ENCODE assay signal across 21 cellular contexts in genomic region chr3:114556832-114557231, GRCh38.
DNase-seq lines count a peak whose midpoint lies in the region; ATAC-seq and TF ChIP-seq lines count a peak whose summit lies in the region.
"Had no signal": no experiment of that assay in that cellular context is flagged by ENCODE, and none has a peak within 500 bp of the region (broad histone marks: within the 10 kb centered on the region; RNA-seq: fewer than 3 reads in every experiment).

No MANE protein-coding gene starts in this region.

- no peak for TF ChIP-seq POLR2A in erythroblast (IDR thresholded peaks at IDR 0.05; ENCODE audit: low read length)

- CTCF ChIA-PET in WTC11 (lab: Charles Lee), result no interaction called here

- no peaks in the 10 kb centered on the region for H3K4me1 Mint-ChIP-seq in WTC11

- TF ChIP-seq CTCF in WTC11 (IDR thresholded peaks at IDR 0.05), result no peak

- ATAC-seq in WTC11 (no peak), HG03432 (IDR thresholded peaks at IDR 0.05; ENCODE audit: unreplicated experiment) (no peak)
- ATAC-seq: CD8-positive, alpha-beta T cell; Right ventricle myocardium inferior had no signal

- no peaks in the 10 kb centered on the region for H3K27me3 Mint-ChIP-seq in WTC11 (ENCODE audit: low read depth)

- no peak overlapping the region for H3K27ac Mint-ChIP-seq in WTC11
- H3K27ac Mint-ChIP-seq: CD8-positive, alpha-beta T cell; HFFc6 had no signal

- H3K9me3 Mint-ChIP-seq in WTC11, result peaks cover 4% of the 10 kb centered on the region; the same call in 1 of the 2 replicates
- H3K9me3 Mint-ChIP-seq: CD8-positive, alpha-beta T cell; HFFc6 had no signal

- peak; percentile 37 for DNase-seq in NCI-H1105 treated with DMSO at 0.1 percent for 48 hours (lab: John Stamatoyannopoulos, UW)
- no peak for DNase-seq in NCI-H1105 (lab: John Stamatoyannopoulos, UW)
- peak; percentile 58 for DNase-seq in NCI-H1048 (lab: John Stamatoyannopoulos, UW)
- peak; percentile 33 for DNase-seq in NCI-H2171 treated with DMSO at 0.1 percent for 48 hours (lab: John Stamatoyannopoulos, UW)
- DNase-seq in SW480 (ENCODE audit: low spot score), result peak; percentile 21
- DNase-seq in WTC11 (ENCODE audit: low spot score), result no peak
- no peak for DNase-seq in erythroblast (lab: John Stamatoyannopoulos, UW)
- DNase-seq: C1 segment of cervical spinal cord; CD8-positive, alpha-beta T cell; DMS53; GDM1; HFFc6; KBM-7; MM.1S; NCI-H1092; NCI-H1694; NCI-H2081; NCI-H345; T-helper 2 cell had no signal

- no peaks in the 10 kb centered on the region for H3K36me3 Mint-ChIP-seq in WTC11

- H3K4me3 Mint-ChIP-seq in WTC11, result no peak overlapping the region
- H3K4me3 Mint-ChIP-seq: CD8-positive, alpha-beta T cell; HFFc6 had no signal

- POLR2A ChIA-PET in WTC11 (lab: Charles Lee), result no interaction called here

TF ChIP-seq in WTC11, 78 proteins besides CTCF, POLR2A, EP300 and RAD21:
- TF ChIP-seq RORB (CRISPR knock-in tag; IDR thresholded peaks at IDR 0.05), result no peak
- TF ChIP-seq, protein P1, sequence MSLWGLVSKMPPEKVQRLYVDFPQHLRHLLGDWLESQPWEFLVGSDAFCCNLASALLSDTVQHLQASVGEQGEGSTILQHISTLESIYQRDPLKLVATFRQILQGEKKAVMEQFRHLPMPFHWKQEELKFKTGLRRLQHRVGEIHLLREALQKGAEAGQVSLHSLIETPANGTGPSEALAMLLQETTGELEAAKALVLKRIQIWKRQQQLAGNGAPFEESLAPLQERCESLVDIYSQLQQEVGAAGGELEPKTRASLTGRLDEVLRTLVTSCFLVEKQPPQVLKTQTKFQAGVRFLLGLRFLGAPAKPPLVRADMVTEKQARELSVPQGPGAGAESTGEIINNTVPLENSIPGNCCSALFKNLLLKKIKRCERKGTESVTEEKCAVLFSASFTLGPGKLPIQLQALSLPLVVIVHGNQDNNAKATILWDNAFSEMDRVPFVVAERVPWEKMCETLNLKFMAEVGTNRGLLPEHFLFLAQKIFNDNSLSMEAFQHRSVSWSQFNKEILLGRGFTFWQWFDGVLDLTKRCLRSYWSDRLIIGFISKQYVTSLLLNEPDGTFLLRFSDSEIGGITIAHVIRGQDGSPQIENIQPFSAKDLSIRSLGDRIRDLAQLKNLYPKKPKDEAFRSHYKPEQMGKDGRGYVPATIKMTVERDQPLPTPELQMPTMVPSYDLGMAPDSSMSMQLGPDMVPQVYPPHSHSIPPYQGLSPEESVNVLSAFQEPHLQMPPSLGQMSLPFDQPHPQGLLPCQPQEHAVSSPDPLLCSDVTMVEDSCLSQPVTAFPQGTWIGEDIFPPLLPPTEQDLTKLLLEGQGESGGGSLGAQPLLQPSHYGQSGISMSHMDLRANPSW (CRISPR knock-in tag; conservative IDR thresholded peaks at IDR 0.05; ENCODE audit: low read depth), result no peak
TF ChIP-seq in WTC11: peak in this region for 0.

Comparison
In these comparisons a context has a peak if more than half of its experiments do, and no peak if none do; other contexts are left out.
1. DNase-seq: peak in NCI-H1105 treated with DMSO at 0.1 percent for 48 hours (single experiment), NCI-H1048 (single experiment), NCI-H2171 treated with DMSO at 0.1 percent for 48 hours (single experiment) and SW480 (single experiment); none in NCI-H1105 (single experiment), WTC11 (single experiment) and erythroblast (0 of 2).